21 cellular contexts compared by ENCODE assay signal in genomic region chr11:134196756-134197155, GRCh38. TPM values are rescaled to one million over a fixed set of nuclear protein-coding genes. Genes with fewer than 3 reads are reported as not detected.
A peak's percentile ranks its signal among the peaks of the same experiment; 100 is the strongest.
DNase-seq lines count a peak whose midpoint lies in the region; ATAC-seq and TF ChIP-seq lines count a peak whose summit lies in the region.
"Had no signal": no experiment of that assay in that cellular context is flagged by ENCODE, and none has a peak within 500 bp of the region (broad histone marks: within the 10 kb centered on the region; RNA-seq: fewer than 3 reads in every experiment).

No MANE protein-coding gene starts in this region.

- no peak overlapping the region for H3K4me2 ChIP-seq in neural progenitor cell

- no peaks in the 10 kb centered on the region for H3K79me2 ChIP-seq in neural progenitor cell (ENCODE audit: low read depth)

- H3K9me3 Mint-ChIP-seq in CD4-positive, CD25-positive, alpha-beta regulatory T cell: peaks cover 0 to 2% (median 0%) of the 10 kb centered on the region in 7 donors
- no peaks in the 10 kb centered on the region for H3K9me3 Mint-ChIP-seq in CD4-positive, alpha-beta T cell
- no peaks in the 10 kb centered on the region for H3K9me3 Mint-ChIP-seq in T-helper 2 cell treated with Interferon-gamma antibody and Interleukin-4, amounts not matched to agents 5 μg/mL and 100 μg/mL, for 36 hours
- no peaks in the 10 kb centered on the region for H3K9me3 Mint-ChIP-seq in neural progenitor cell
- H3K9me3 Mint-ChIP-seq: CD14-positive monocyte had no signal

- no peak overlapping the region for H3K27ac ChIP-seq in CD4-positive, CD25-positive, alpha-beta regulatory T cell (ENCODE audit: insufficient read depth, low read length, poor library complexity, severe bottlenecking)
- no peak overlapping the region for H3K27ac ChIP-seq in CD4-positive, alpha-beta T cell (ENCODE audit: low read depth, low read length)
- H3K27ac ChIP-seq in neural progenitor cell: no peak overlapping the region
- H3K27ac ChIP-seq: GM23248 had no signal

- no peaks in the 10 kb centered on the region for H4K20me1 ChIP-seq in neural progenitor cell (ENCODE audit: low read depth)

- H3K36me3 Mint-ChIP-seq in CD4-positive, CD25-positive, alpha-beta regulatory T cell: peaks cover 44% of the 10 kb centered on the region
- peaks cover 90% of the 10 kb centered on the region for H3K36me3 Mint-ChIP-seq in CD4-positive, alpha-beta T cell (ENCODE audit: low read depth)
- peaks cover 74% of the 10 kb centered on the region for H3K36me3 Mint-ChIP-seq in T-helper 2 cell treated with Interferon-gamma antibody and Interleukin-4, amounts not matched to agents 5 μg/mL and 100 μg/mL, for 36 hours (ENCODE audit: low read depth)
- H3K36me3 Mint-ChIP-seq in neural progenitor cell: peaks cover 43% of the 10 kb centered on the region

- H3K9ac ChIP-seq in neural progenitor cell: no peak overlapping the region
- H3K9ac ChIP-seq: GM23248 had no signal

- intact Hi-C loops in CD4-positive, alpha-beta T cell (cut with DNase I, micrococcal nuclease): no loop called here

- H3K4me1 Mint-ChIP-seq in CD4-positive, CD25-positive, alpha-beta regulatory T cell: peaks cover 6 to 18% (median 14%) of the 10 kb centered on the region in 4 donors
- peaks cover 5% of the 10 kb centered on the region for H3K4me1 Mint-ChIP-seq in CD4-positive, alpha-beta T cell (ENCODE audit: low read depth)
- H3K4me1 Mint-ChIP-seq in T-helper 2 cell treated with Interferon-gamma antibody and Interleukin-4, amounts not matched to agents 5 μg/mL and 100 μg/mL, for 36 hours (ENCODE audit: low read depth): peaks cover 5% of the 10 kb centered on the region
- H3K4me1 Mint-ChIP-seq in neural progenitor cell: peaks cover 4% of the 10 kb centered on the region
- H3K4me1 Mint-ChIP-seq: CD14-positive monocyte had no signal

- H3F3A ChIP-seq in neural progenitor cell (ENCODE audit: low read depth): no peaks in the 10 kb centered on the region

- peak; percentile 70 to 81 for ATAC-seq in CD4-positive, CD25-positive, alpha-beta regulatory T cell (ENCODE audit: low read depth in 2 of 2)
- peak; percentile 44 for ATAC-seq in CD4-positive, alpha-beta T cell (ENCODE audit: poor library complexity)
- ATAC-seq: PC-3 had no signal

- H3K27me3 Mint-ChIP-seq in CD4-positive, CD25-positive, alpha-beta regulatory T cell: no peaks in the 10 kb centered on the region
- no peaks in the 10 kb centered on the region for H3K27me3 Mint-ChIP-seq in CD4-positive, alpha-beta T cell
- H3K27me3 Mint-ChIP-seq in T-helper 2 cell treated with Interferon-gamma antibody and Interleukin-4, amounts not matched to agents 5 μg/mL and 100 μg/mL, for 36 hours (ENCODE audit: low read depth): no peaks in the 10 kb centered on the region
- no peaks in the 10 kb centered on the region for H3K27me3 Mint-ChIP-seq in neural progenitor cell (ENCODE audit: insufficient read depth, low read depth)

- POLR2A ChIA-PET in CD4-positive, alpha-beta T cell (lab: Charles Lee): interaction anchor here (0.7 to 1.2 kb wide), 2 partner anchors 9 to 27 kb away, joined by 3 to 5 read pairs; partner anchors contain the start of genes NCAPD3 and VPS26B

- no peak for TF ChIP-seq CTCF in CD4-positive, alpha-beta T cell (IDR thresholded peaks at IDR 0.05)
- TF ChIP-seq CTCF in neural progenitor cell (IDR thresholded peaks at IDR 0.05): no peak

- DNase-seq in CD4-positive, CD25-positive, alpha-beta regulatory T cell: peak in 2 of 3 donors; percentile 35 to 53
- peak in 2 of 10 experiments; percentile 8 to 14 for DNase-seq in CD4-positive, alpha-beta T cell
- no peak for DNase-seq in T-helper 2 cell treated with Interferon-gamma antibody and Interleukin-4, amounts not matched to agents 5 μg/mL and 100 μg/mL, for 36 hours (ENCODE audit: low spot score)
- DNase-seq in central memory CD4-positive, alpha-beta T cell: peak; percentile 17
- DNase-seq in occipital lobe (lab: John Stamatoyannopoulos, UW): no peak
- DNase-seq in neural progenitor cell (ENCODE audit: low spot score): no peak
- DNase-seq in G401 (ENCODE audit: low spot score): no peak
- no peak for DNase-seq in inferior parietal cortex (ENCODE audit: extremely low spot score)
- DNase-seq: Calu3, DMS53, EL, GM23248, HCEC 1CT, NCI-H1436, NCI-H1930, NCI-H226, NCI-H524 treated with DMSO at 0.1 percent for 48 hours, PC-3, RPMI8226, SIG-M5 had no signal

- H3K27me3 ChIP-seq in CD4-positive, CD25-positive, alpha-beta regulatory T cell (ENCODE audit: control insufficient read depth, insufficient read depth, low read length): no peaks in the 10 kb centered on the region
- no peaks in the 10 kb centered on the region for H3K27me3 ChIP-seq in CD4-positive, alpha-beta T cell (ENCODE audit: control insufficient read depth, insufficient read depth, low read length)
- no peaks in the 10 kb centered on the region for H3K27me3 ChIP-seq in neural progenitor cell

- no peaks in the 10 kb centered on the region for H3K9me3 ChIP-seq in CD4-positive, CD25-positive, alpha-beta regulatory T cell (ENCODE audit: control insufficient read depth in 2 of 2, low read length in 2 of 2)
- H3K9me3 ChIP-seq in CD4-positive, alpha-beta T cell (ENCODE audit: control insufficient read depth, low read length): no peaks in the 10 kb centered on the region
- no peaks in the 10 kb centered on the region for H3K9me3 ChIP-seq in neural progenitor cell (ENCODE audit: low read depth)

- CTCF ChIA-PET in CD4-positive, alpha-beta T cell (lab: Charles Lee): no interaction called here

- H3K27ac Mint-ChIP-seq in CD4-positive, CD25-positive, alpha-beta regulatory T cell: peak overlapping the region; percentile 67 to 89 (median 86)
- H3K27ac Mint-ChIP-seq in CD4-positive, alpha-beta T cell: peak overlapping the region; percentile 35
- H3K27ac Mint-ChIP-seq in T-helper 2 cell treated with Interferon-gamma antibody and Interleukin-4, amounts not matched to agents 5 μg/mL and 100 μg/mL, for 36 hours: peak overlapping the region; percentile 79
- no peak overlapping the region for H3K27ac Mint-ChIP-seq in neural progenitor cell

- no peak overlapping the region for H2AFZ ChIP-seq in neural progenitor cell (replicated peaks)
- H2AFZ ChIP-seq: GM23248 had no signal

- H3K4me3 ChIP-seq in CD4-positive, CD25-positive, alpha-beta regulatory T cell (ENCODE audit: low read depth, low read length): peak overlapping the region; percentile 52
- H3K4me3 ChIP-seq in neural progenitor cell: no peak overlapping the region
- H3K4me3 ChIP-seq: GM23248 had no signal

- peak overlapping the region in 3 of 4 donors; percentile 74 to 78 (median 76) for H3K4me3 Mint-ChIP-seq in CD4-positive, CD25-positive, alpha-beta regulatory T cell
- peak overlapping the region; percentile 51 for H3K4me3 Mint-ChIP-seq in CD4-positive, alpha-beta T cell
- H3K4me3 Mint-ChIP-seq in T-helper 2 cell treated with Interferon-gamma antibody and Interleukin-4, amounts not matched to agents 5 μg/mL and 100 μg/mL, for 36 hours: no peak overlapping the region
- no peak overlapping the region for H3K4me3 Mint-ChIP-seq in neural progenitor cell
- H3K4me3 Mint-ChIP-seq: CD14-positive monocyte had no signal

- in situ Hi-C loops in G401 (cut with HindIII; ENCODE audit: low sequenced_read_pairs): no loop called here

- peaks cover 3% of the 10 kb centered on the region for H3K4me1 ChIP-seq in CD4-positive, CD25-positive, alpha-beta regulatory T cell (ENCODE audit: control insufficient read depth, insufficient read depth, low read length, poor library complexity, severe bottlenecking)
- no peaks in the 10 kb centered on the region for H3K4me1 ChIP-seq in neural progenitor cell

- peaks cover 51% of the 10 kb centered on the region for H3K36me3 ChIP-seq in CD4-positive, CD25-positive, alpha-beta regulatory T cell (ENCODE audit: control insufficient read depth, insufficient read depth, low read length)
- H3K36me3 ChIP-seq in neural progenitor cell: peaks cover 26% of the 10 kb centered on the region

RNA-seq across cellular contexts. Expression of gene NCAPD3, which starts 27.0 kb away (rescaled TPM):
- 38.2 TPM for total RNA-seq in CD4-positive, CD25-positive, alpha-beta regulatory T cell
- polyA plus RNA-seq in CD4-positive, CD25-positive, alpha-beta regulatory T cell: 10 to 100 TPM; 12.9 to 19.3 (median 14.6) TPM
- total RNA-seq in CD4-positive, alpha-beta T cell: 10 to 100 TPM; 25.7 to 29.6 TPM
- total RNA-seq in occipital lobe: 11.4 TPM
- 41.0 and 45.0 TPM in 2 replicates for total RNA-seq in neural progenitor cell (ENCODE audit: low replicate concordance)
- 35.4 and 49.5 TPM in 2 replicates for total RNA-seq in G401 (2014; rRNA removed; shearing (Covaris generic))

RNA-seq across cellular contexts. Expression of gene VPS26B, which starts 27.7 kb away (rescaled TPM):
- total RNA-seq in CD4-positive, CD25-positive, alpha-beta regulatory T cell: 65.1 TPM
- 10 to 100 TPM; 43.9 to 61.7 (median 54.3) TPM for polyA plus RNA-seq in CD4-positive, CD25-positive, alpha-beta regulatory T cell
- total RNA-seq in CD4-positive, alpha-beta T cell: 10 to 100 TPM; 41.6 to 42.2 TPM
- total RNA-seq in occipital lobe (61.9 TPM), neural progenitor cell (ENCODE audit: low replicate concordance) (17.6 and 19.5 TPM in 2 replicates)
- 46.1 and 56.2 TPM in 2 replicates for total RNA-seq in G401 (2014; rRNA removed; shearing (Covaris generic))

RNA-seq across cellular contexts. Expression of gene THYN1, which starts 56.4 kb away (rescaled TPM):
- total RNA-seq in CD4-positive, CD25-positive, alpha-beta regulatory T cell: 35.2 TPM
- 100 to 1,000 TPM; 138 to 148 (median 144) TPM for polyA plus RNA-seq in CD4-positive, CD25-positive, alpha-beta regulatory T cell
- total RNA-seq in CD4-positive, alpha-beta T cell: 10 to 100 TPM; 25.7 to 26.0 TPM
- total RNA-seq in occipital lobe (41.5 TPM), neural progenitor cell (ENCODE audit: low replicate concordance) (76.0 and 109 TPM in 2 replicates)
- total RNA-seq in G401 (2014; rRNA removed; shearing (Covaris generic)): 111 and 116 TPM in 2 replicates

RNA-seq across cellular contexts. Expression of gene ACAD8, which starts 56.6 kb away (rescaled TPM):
- total RNA-seq in CD4-positive, CD25-positive, alpha-beta regulatory T cell: 28.7 TPM
- polyA plus RNA-seq in CD4-positive, CD25-positive, alpha-beta regulatory T cell: 10 to 100 TPM; 18.6 to 22.6 (median 19.9) TPM
- total RNA-seq in CD4-positive, alpha-beta T cell: 10 to 100 TPM; 15.0 to 16.3 TPM
- total RNA-seq in occipital lobe (28.7 TPM), neural progenitor cell (ENCODE audit: low replicate concordance) (34.5 and 48.4 TPM in 2 replicates)
- 54.8 and 58.8 TPM in 2 replicates for total RNA-seq in G401 (2014; rRNA removed; shearing (Covaris generic))

Comparison
In these comparisons a context has a peak if more than half of its experiments do, and no peak if none do; other contexts are left out.
1. DNase-seq: peak in CD4-positive, CD25-positive, alpha-beta regulatory T cell (2 of 3) and central memory CD4-positive, alpha-beta T cell (single experiment); none in T-helper 2 cell treated with Interferon-gamma antibody and Interleukin-4, amounts not matched to agents 5 μg/mL and 100 μg/mL, for 36 hours (single experiment), occipital lobe (single experiment), neural progenitor cell (single experiment), G401 (single experiment) and inferior parietal cortex (single experiment).
2. H3K4me3 Mint-ChIP-seq: peak in CD4-positive, CD25-positive, alpha-beta regulatory T cell (3 of 4) and CD4-positive, alpha-beta T cell (single experiment); none in T-helper 2 cell treated with Interferon-gamma antibody and Interleukin-4, amounts not matched to agents 5 μg/mL and 100 μg/mL, for 36 hours (single experiment) and neural progenitor cell (single experiment).